18 cellular contexts compared by ENCODE assay signal in genomic region chr19:29645491-29645867, GRCh38. TPM values are rescaled to one million over a fixed set of nuclear protein-coding genes. Genes with fewer than 3 reads are reported as not detected.
A peak's percentile ranks its signal among the peaks of the same experiment; 100 is the strongest.
DNase-seq lines count a peak whose midpoint lies in the region; ATAC-seq and TF ChIP-seq lines count a peak whose summit lies in the region.
"Had no signal": no experiment of that assay in that cellular context is flagged by ENCODE, and none has a peak within 500 bp of the region (broad histone marks: within the 10 kb centered on the region; RNA-seq: fewer than 3 reads in every experiment).

No MANE protein-coding gene starts in this region.

- TF ChIP-seq POLR2A in heart left ventricle (IDR thresholded peaks at IDR 0.05): no peak
- no peak for TF ChIP-seq POLR2A in sigmoid colon (IDR thresholded peaks at IDR 0.05)

- H3K9me3 ChIP-seq in SK-N-MC (ENCODE audit: low read depth, low read length): no peaks in the 10 kb centered on the region
- no peaks in the 10 kb centered on the region for H3K9me3 ChIP-seq in heart left ventricle
- no peaks in the 10 kb centered on the region for H3K9me3 ChIP-seq in sigmoid colon
- no peaks in the 10 kb centered on the region for H3K9me3 ChIP-seq in WERI-Rb-1 (ENCODE audit: severe bottlenecking)
- H3K9me3 ChIP-seq: lower lobe of right lung, stomach, upper lobe of right lung had no signal

- H3K4me1 Mint-ChIP-seq in activated naive CD8-positive, alpha-beta T cell (ENCODE audit: low read depth): peaks cover 16% of the 10 kb centered on the region
- H3K4me1 Mint-ChIP-seq in activated naive CD8-positive, alpha-beta T cell treated with anti-CD3 and anti-CD28 coated beads for 36 hours: peaks cover 13% of the 10 kb centered on the region

- DNase-seq in activated naive CD8-positive, alpha-beta T cell treated with anti-CD3 and anti-CD28 coated beads for 36 hours: no peak
- no peak for DNase-seq in SK-N-MC (ENCODE audit: low read depth, low spot score)
- DNase-seq in heart left ventricle: no peak
- peak; percentile 12 for DNase-seq in sigmoid colon
- DNase-seq in WERI-Rb-1: no peak
- DNase-seq in cerebellum (ENCODE audit: low spot score): no peak
- DNase-seq: activated CD4-positive, alpha-beta T cell treated with anti-CD3 and anti-CD28 coated beads for 48 hours; activated T-cell treated with anti-CD3 and anti-CD28 coated beads, Interleukin-2, amount 50 U/mL, for 1 hour; naive B cell; NCI-H1105 treated with DMSO at 0.1 percent for 48 hours; NCI-H2171; T-helper 9 cell had no signal

- peak overlapping the region; percentile 77 for H3K4me3 ChIP-seq in SK-N-MC
- no peak overlapping the region for H3K4me3 ChIP-seq in heart left ventricle
- H3K4me3 ChIP-seq in sigmoid colon: no peak overlapping the region
- H3K4me3 ChIP-seq in WERI-Rb-1 (ENCODE audit: low read depth, low read length): no peak overlapping the region
- H3K4me3 ChIP-seq: lower lobe of right lung, stomach, upper lobe of right lung had no signal

- WGBS in heart left ventricle, 4 donors: 20 to 37% (median 26%) methylated on average over 5 of the region's 5 CpGs
- 44 to 54% methylated on average over 5 of the region's 5 CpGs for WGBS in sigmoid colon, 2 donors

- no peak for TF ChIP-seq EP300 in sigmoid colon (IDR thresholded peaks at IDR 0.05)

- peak overlapping the region; percentile 3 for H3K27ac Mint-ChIP-seq in activated naive CD8-positive, alpha-beta T cell
- H3K27ac Mint-ChIP-seq in activated naive CD8-positive, alpha-beta T cell treated with anti-CD3 and anti-CD28 coated beads for 36 hours: no peak overlapping the region

- H3K27ac ChIP-seq in SK-N-MC (peak overlapping the region; percentile 92), heart left ventricle (peak overlapping the region in 10 of 12 donors; percentile 0 to 79 (median 64)), sigmoid colon (no peak overlapping the region), WERI-Rb-1 (no peak overlapping the region)
- H3K27ac ChIP-seq: HL-60, lower lobe of right lung, upper lobe of right lung had no signal

- H3K36me3 Mint-ChIP-seq in activated naive CD8-positive, alpha-beta T cell: no peaks in the 10 kb centered on the region
- no peaks in the 10 kb centered on the region for H3K36me3 Mint-ChIP-seq in activated naive CD8-positive, alpha-beta T cell treated with anti-CD3 and anti-CD28 coated beads for 36 hours
- H3K36me3 Mint-ChIP-seq: naive B cell had no signal

- peak overlapping the region; percentile 37 for H3K9ac ChIP-seq in SK-N-MC (ENCODE audit: insufficient read length)

- H3K36me3 ChIP-seq in SK-N-MC (ENCODE audit: insufficient read depth, low read length): no peaks in the 10 kb centered on the region
- no peaks in the 10 kb centered on the region for H3K36me3 ChIP-seq in heart left ventricle
- H3K36me3 ChIP-seq in sigmoid colon: no peaks in the 10 kb centered on the region
- H3K36me3 ChIP-seq in WERI-Rb-1: no peaks in the 10 kb centered on the region
- H3K36me3 ChIP-seq: lower lobe of right lung, stomach, upper lobe of right lung had no signal

- no peaks in the 10 kb centered on the region for H3K27me3 Mint-ChIP-seq in activated naive CD8-positive, alpha-beta T cell
- peaks cover 4% of the 10 kb centered on the region for H3K27me3 Mint-ChIP-seq in activated naive CD8-positive, alpha-beta T cell treated with anti-CD3 and anti-CD28 coated beads for 36 hours

- H3K27me3 ChIP-seq in heart left ventricle (no peaks in the 10 kb centered on the region), sigmoid colon (no peaks in the 10 kb centered on the region), WERI-Rb-1 (ENCODE audit: insufficient read depth, low read depth, severe bottlenecking) (no peaks in the 10 kb centered on the region)
- H3K27me3 ChIP-seq: upper lobe of right lung had no signal

- TF ChIP-seq CTCF in heart left ventricle (IDR thresholded peaks at IDR 0.05): no peak
- no peak for TF ChIP-seq CTCF in sigmoid colon (IDR thresholded peaks at IDR 0.05)
- no peak for TF ChIP-seq CTCF in WERI-Rb-1 (IDR thresholded peaks at IDR 0.05; ENCODE audit: low read depth, low read length)

- no peaks in the 10 kb centered on the region for H3K9me3 Mint-ChIP-seq in activated naive CD8-positive, alpha-beta T cell (ENCODE audit: low read depth)
- no peaks in the 10 kb centered on the region for H3K9me3 Mint-ChIP-seq in activated naive CD8-positive, alpha-beta T cell treated with anti-CD3 and anti-CD28 coated beads for 36 hours
- H3K9me3 Mint-ChIP-seq: naive B cell had no signal

- H3K4me1 ChIP-seq in heart left ventricle (peaks cover 3 to 23% (median 14%) of the 10 kb centered on the region in 12 donors), sigmoid colon (peaks cover 0 to 8% (median 5%) of the 10 kb centered on the region in 4 donors)

- peak in 1 of 4 donors; percentile 13 for ATAC-seq in heart left ventricle
- ATAC-seq in GM18858 (IDR thresholded peaks at IDR 0.05; ENCODE audit: unreplicated experiment): no peak

- H3K4me3 Mint-ChIP-seq in activated naive CD8-positive, alpha-beta T cell: no peak overlapping the region
- no peak overlapping the region for H3K4me3 Mint-ChIP-seq in activated naive CD8-positive, alpha-beta T cell treated with anti-CD3 and anti-CD28 coated beads for 36 hours
- H3K4me3 Mint-ChIP-seq: naive B cell had no signal

- intact Hi-C loops in heart left ventricle (cut with DNase I) (no loop called here), sigmoid colon (cut with DNase I) (no loop called here)

RNA-seq across cellular contexts. Expression of gene PLEKHF1, which starts 19.8 kb away (rescaled TPM):
- 10 to 100 TPM; 21.7 to 22.2 TPM for total RNA-seq in activated naive CD8-positive, alpha-beta T cell treated with anti-CD3 and anti-CD28 coated beads for 36 hours
- 10 to 100 TPM in 8 of 9 donors, 1 to 10 TPM in 1; 7.8 to 46.1 (median 17.5) TPM for total RNA-seq in heart left ventricle
- polyA plus RNA-seq in heart left ventricle: 10 to 100 TPM; 38.6 to 42.0 TPM
- 10 to 100 TPM; 19.4 to 34.6 (median 22.6) TPM for total RNA-seq in sigmoid colon
- polyA plus RNA-seq in sigmoid colon: 10 to 100 TPM in 1 of 3 donors, 1 to 10 TPM in 2; 1.2 to 13.0 (median 6.0) TPM
- total RNA-seq in cerebellum: 1.5 TPM

RNA-seq across cellular contexts. Expression of gene POP4, which starts 39.4 kb away (rescaled TPM):
- 100 to 1,000 TPM; 134 to 137 TPM for total RNA-seq in activated naive CD8-positive, alpha-beta T cell treated with anti-CD3 and anti-CD28 coated beads for 36 hours
- total RNA-seq in heart left ventricle: 10 to 100 TPM; 41.2 to 69.3 (median 51.1) TPM
- 100 to 1,000 TPM in 1 of 2 donors, 10 to 100 TPM in 1; 55.1 to 157 TPM for polyA plus RNA-seq in heart left ventricle
- total RNA-seq in sigmoid colon: 10 to 100 TPM; 33.5 to 58.5 (median 52.1) TPM
- polyA plus RNA-seq in sigmoid colon: 100 to 1,000 TPM in 1 of 3 donors, 10 to 100 TPM in 2; 68.5 to 103 (median 92.1) TPM
- 24.1 TPM for total RNA-seq in cerebellum

Comparison
In these comparisons a context has a peak if more than half of its experiments do, and no peak if none do; other contexts are left out.
1. H3K27ac ChIP-seq: peak in SK-N-MC (single experiment) and heart left ventricle (10 of 12); none in sigmoid colon (0 of 4) and WERI-Rb-1 (single experiment).